Comparison of ENCODE assay signal across 1 cellular context in the genomic region with DNA sequence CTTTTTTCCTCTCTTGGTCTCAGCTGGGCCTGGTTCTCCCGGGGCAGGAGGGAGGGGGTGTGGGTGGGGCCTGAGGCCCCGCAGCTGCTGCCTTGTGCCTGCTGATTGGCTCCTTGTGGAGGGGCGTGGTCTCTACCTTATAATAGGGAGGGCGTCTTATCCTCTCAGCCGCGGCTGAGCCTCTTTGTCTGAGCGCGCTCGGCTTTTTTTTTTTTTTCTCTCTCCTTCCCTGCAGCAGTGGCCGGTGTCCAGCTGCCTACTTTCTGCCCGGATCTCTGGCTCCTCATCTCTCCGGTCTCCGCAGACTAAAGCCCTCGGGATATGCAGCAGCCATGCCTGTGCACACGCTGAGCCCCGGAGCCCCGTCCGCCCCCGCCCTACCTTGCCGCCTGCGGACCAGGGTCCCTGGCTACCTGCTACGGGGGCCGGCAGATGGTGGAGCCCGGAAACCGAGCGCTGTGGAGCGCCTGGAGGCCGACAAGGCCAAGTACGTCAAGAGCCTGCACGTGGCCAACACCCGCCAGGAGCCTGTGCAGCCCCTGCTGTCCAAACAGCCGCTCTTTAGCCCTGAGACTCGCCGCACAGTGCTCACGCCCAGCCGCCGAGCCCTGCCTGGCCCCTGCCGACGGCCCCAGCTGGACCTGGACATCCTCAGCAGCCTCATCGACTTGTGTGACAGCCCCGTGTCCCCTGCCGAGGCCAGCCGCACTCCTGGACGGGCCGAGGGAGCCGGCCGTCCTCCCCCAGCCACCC.
TF ChIP-seq lines count a peak whose summit lies in the region.

No MANE protein-coding gene starts in this region.

TF ChIP-seq in K562, 482 proteins besides CTCF, POLR2A, EP300 and RAD21 (continued from another document):
- TF ChIP-seq, protein P1, sequence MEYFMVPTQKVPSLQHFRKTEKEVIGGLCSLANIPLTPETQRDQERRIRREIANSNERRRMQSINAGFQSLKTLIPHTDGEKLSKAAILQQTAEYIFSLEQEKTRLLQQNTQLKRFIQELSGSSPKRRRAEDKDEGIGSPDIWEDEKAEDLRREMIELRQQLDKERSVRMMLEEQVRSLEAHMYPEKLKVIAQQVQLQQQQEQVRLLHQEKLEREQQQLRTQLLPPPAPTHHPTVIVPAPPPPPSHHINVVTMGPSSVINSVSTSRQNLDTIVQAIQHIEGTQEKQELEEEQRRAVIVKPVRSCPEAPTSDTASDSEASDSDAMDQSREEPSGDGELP (CRISPR knock-in tag; IDR thresholded peaks at IDR 0.05; ENCODE audit: borderline replicate concordance), result peak; percentile 80; the same call in 1 of the 2 replicates
- TF ChIP-seq HDAC6 (IDR thresholded peaks at IDR 0.05; ENCODE audit: low read depth, low read length) (no peak), RBFOX2 (IDR thresholded peaks at IDR 0.05; ENCODE audit: low read depth, low read length) (0 out of 2 replicates have a peak, but pooled peaks have one; percentile 14), NCOA6 (IDR thresholded peaks at IDR 0.05) (no peak), SRSF1 (IDR thresholded peaks at IDR 0.05; ENCODE audit: low read depth, low read length) (no peak), FOXA3 (CRISPR knock-in tag; conservative IDR thresholded peaks at IDR 0.05 in 1 of 2, IDR thresholded peaks at IDR 0.05 in 1 of 2) (no peak), ZNF384 (IDR thresholded peaks at IDR 0.05; ENCODE audit: low read depth, low read length) (peak; percentile 79), CBFB (CRISPR knock-in tag; IDR thresholded peaks at IDR 0.05) (no peak), SP2 (IDR thresholded peaks at IDR 0.05; ENCODE audit: extremely low read depth, low read depth, low read length, poor library complexity, severe bottlenecking) (no peak), POLR2G (IDR thresholded peaks at IDR 0.05; ENCODE audit: low read depth, low read length) (0 out of 2 replicates have a peak, but pooled peaks have one; percentile 18)
- TF ChIP-seq, protein P2, sequence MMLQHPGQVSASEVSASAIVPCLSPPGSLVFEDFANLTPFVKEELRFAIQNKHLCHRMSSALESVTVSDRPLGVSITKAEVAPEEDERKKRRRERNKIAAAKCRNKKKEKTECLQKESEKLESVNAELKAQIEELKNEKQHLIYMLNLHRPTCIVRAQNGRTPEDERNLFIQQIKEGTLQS (IDR thresholded peaks at IDR 0.05), result no peak
- TF ChIP-seq, protein P2 (CRISPR knock-in tag; conservative IDR thresholded peaks at IDR 0.05), result no peak
- TF ChIP-seq, protein P3, sequence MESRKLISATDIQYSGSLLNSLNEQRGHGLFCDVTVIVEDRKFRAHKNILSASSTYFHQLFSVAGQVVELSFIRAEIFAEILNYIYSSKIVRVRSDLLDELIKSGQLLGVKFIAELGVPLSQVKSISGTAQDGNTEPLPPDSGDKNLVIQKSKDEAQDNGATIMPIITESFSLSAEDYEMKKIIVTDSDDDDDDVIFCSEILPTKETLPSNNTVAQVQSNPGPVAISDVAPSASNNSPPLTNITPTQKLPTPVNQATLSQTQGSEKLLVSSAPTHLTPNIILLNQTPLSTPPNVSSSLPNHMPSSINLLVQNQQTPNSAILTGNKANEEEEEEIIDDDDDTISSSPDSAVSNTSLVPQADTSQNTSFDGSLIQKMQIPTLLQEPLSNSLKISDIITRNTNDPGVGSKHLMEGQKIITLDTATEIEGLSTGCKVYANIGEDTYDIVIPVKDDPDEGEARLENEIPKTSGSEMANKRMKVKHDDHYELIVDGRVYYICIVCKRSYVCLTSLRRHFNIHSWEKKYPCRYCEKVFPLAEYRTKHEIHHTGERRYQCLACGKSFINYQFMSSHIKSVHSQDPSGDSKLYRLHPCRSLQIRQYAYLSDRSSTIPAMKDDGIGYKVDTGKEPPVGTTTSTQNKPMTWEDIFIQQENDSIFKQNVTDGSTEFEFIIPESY (CRISPR knock-in tag; IDR thresholded peaks at IDR 0.05), result peak; percentile 79
- TF ChIP-seq, protein P4, sequence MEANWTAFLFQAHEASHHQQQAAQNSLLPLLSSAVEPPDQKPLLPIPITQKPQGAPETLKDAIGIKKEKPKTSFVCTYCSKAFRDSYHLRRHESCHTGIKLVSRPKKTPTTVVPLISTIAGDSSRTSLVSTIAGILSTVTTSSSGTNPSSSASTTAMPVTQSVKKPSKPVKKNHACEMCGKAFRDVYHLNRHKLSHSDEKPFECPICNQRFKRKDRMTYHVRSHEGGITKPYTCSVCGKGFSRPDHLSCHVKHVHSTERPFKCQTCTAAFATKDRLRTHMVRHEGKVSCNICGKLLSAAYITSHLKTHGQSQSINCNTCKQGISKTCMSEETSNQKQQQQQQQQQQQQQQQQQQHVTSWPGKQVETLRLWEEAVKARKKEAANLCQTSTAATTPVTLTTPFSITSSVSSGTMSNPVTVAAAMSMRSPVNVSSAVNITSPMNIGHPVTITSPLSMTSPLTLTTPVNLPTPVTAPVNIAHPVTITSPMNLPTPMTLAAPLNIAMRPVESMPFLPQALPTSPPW (CRISPR knock-in tag; IDR thresholded peaks at IDR 0.05), result peak; percentile 81
- TF ChIP-seq, protein P5, sequence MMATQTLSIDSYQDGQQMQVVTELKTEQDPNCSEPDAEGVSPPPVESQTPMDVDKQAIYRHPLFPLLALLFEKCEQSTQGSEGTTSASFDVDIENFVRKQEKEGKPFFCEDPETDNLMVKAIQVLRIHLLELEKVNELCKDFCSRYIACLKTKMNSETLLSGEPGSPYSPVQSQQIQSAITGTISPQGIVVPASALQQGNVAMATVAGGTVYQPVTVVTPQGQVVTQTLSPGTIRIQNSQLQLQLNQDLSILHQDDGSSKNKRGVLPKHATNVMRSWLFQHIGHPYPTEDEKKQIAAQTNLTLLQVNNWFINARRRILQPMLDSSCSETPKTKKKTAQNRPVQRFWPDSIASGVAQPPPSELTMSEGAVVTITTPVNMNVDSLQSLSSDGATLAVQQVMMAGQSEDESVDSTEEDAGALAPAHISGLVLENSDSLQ (IDR thresholded peaks at IDR 0.05), result 0 out of 2 replicates have a peak, but pooled peaks have one; percentile 14
